1 cellular context compared by ENCODE assay signal in the genomic region with DNA sequence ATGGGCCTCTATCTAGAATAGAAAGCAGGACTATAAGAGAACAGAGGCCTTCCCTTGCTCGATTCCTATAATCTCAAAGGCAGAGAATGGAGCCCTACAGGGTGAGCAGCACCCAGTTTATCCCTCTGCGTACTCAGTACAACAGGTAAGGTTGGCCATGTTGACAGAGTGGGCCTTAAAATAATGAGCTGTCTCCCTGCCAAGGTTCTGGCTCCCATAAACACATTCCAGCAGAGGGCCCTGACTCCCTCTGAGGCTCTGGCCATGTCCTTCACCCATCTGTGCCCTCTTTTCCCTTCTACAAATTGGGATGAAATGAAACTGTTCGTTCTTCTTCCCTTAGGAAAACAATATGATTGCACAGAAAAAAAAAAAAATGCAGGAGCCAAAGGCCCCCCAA.
TF ChIP-seq lines count a peak whose summit lies in the region.

No MANE protein-coding gene starts in this region.

TF ChIP-seq in HCT116, 20 proteins besides CTCF, POLR2A, EP300 and RAD21 (continued from another document):
- TF ChIP-seq, protein P1, sequence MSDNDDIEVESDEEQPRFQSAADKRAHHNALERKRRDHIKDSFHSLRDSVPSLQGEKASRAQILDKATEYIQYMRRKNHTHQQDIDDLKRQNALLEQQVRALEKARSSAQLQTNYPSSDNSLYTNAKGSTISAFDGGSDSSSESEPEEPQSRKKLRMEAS (IDR thresholded peaks at IDR 0.05): no peak
- TF ChIP-seq CBX3 (IDR thresholded peaks at IDR 0.05; ENCODE audit: low read depth): no peak
- no peak for TF ChIP-seq SIN3A (IDR thresholded peaks at IDR 0.05; ENCODE audit: low read depth)
- TF ChIP-seq SRF (IDR thresholded peaks at IDR 0.05; ENCODE audit: low read depth): no peak
- no peak for TF ChIP-seq CEBPB (IDR thresholded peaks at IDR 0.05; ENCODE audit: low read depth)
- no peak for TF ChIP-seq EZH2phosphoT487 (IDR thresholded peaks at IDR 0.05; ENCODE audit: borderline replicate concordance)
